Comparison of ENCODE assay signal across 8 cellular contexts in genomic region chr5:134586866-134587524, GRCh38. TPM values are rescaled to one million over a fixed set of nuclear protein-coding genes. Genes with fewer than 3 reads are reported as not detected.
A peak's percentile ranks its signal among the peaks of the same experiment; 100 is the strongest.
DNase-seq lines count a peak whose midpoint lies in the region; ATAC-seq and TF ChIP-seq lines count a peak whose summit lies in the region.

No MANE protein-coding gene starts in this region.

- peak; percentile 74 for ATAC-seq in HG02588 (IDR thresholded peaks at IDR 0.05; ENCODE audit: unreplicated experiment)
- ATAC-seq in body of pancreas, result peak; percentile 96

- H3K4me1 ChIP-seq in body of pancreas, result peaks cover 11% of the 10 kb centered on the region

- peak overlapping the region in 1 of 4 donors; percentile 3 for H3K27ac ChIP-seq in body of pancreas

- no peaks in the 10 kb centered on the region for H3K27me3 ChIP-seq in body of pancreas

- no peaks in the 10 kb centered on the region for H3K9me3 ChIP-seq in body of pancreas

- intact Hi-C loops in body of pancreas (cut with DNase I), result no loop called here

- no peak for TF ChIP-seq POLR2A in body of pancreas (IDR thresholded peaks at IDR 0.05)

- WGBS in body of pancreas, 2 donors, result 21 to 23% methylated on average over 13 of the region's 13 CpGs

- TF ChIP-seq CTCF in GM12874 (IDR thresholded peaks at IDR 0.05; ENCODE audit: insufficient read depth, low read depth, low read length) (peak; percentile 92), body of pancreas (IDR thresholded peaks at IDR 0.05) (peak; percentile 58 to 85 (median 73))

- H3K4me3 ChIP-seq in body of pancreas, result no peak overlapping the region

- DNase-seq in NCI-H1694 treated with DMSO at 0.1 percent for 48 hours (lab: John Stamatoyannopoulos, UW) (peak; percentile 48), UCSD-AML1 (lab: John Stamatoyannopoulos, UW; ENCODE audit: unreplicated experiment) (peak; percentile 89), body of pancreas (peak; percentile 85 to 90 (median 86)), iPS-NIHi11 (ENCODE audit: low spot score) (peak; percentile 84), smooth muscle cell of the brain vasculature (ENCODE audit: low read depth, low spot score) (peak; percentile 29), OCI-M2 (lab: John Stamatoyannopoulos, UW; ENCODE audit: unreplicated experiment) (no peak)

- no peaks in the 10 kb centered on the region for H3K36me3 ChIP-seq in body of pancreas (replicated peaks in 1 of 2; ENCODE audit: insufficient read depth in 1 of 2, low read depth in 2 of 2)

RNA-seq across cellular contexts. Expression of gene SAR1B, which starts 45.6 kb away (rescaled TPM):
- total RNA-seq in body of pancreas, result 10 to 100 TPM; 28.3 to 35.9 TPM
